21 cellular contexts compared by ENCODE assay signal in the genomic region with DNA sequence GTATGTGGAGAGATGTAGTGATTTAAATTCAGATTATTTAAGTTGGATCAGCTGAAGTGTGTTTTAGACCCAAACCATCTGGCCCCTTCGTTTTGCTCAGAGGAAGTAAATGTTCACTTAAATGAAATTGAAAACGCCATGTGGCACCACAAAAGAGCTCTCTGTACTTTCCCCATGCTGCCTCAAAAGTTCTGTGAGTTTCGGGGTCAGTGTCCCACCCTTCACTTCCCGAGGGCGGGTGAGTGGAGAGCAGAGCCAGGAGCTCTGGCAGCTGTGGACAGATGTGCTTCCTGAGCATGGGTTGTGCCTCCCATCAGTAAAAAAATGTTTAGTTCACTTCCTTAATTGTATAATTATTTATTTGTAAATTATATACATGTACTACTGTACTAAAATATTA. TPM values are rescaled to one million over a fixed set of nuclear protein-coding genes. Genes with fewer than 3 reads are reported as not detected.
A peak's percentile ranks its signal among the peaks of the same experiment; 100 is the strongest.
DNase-seq lines count a peak whose midpoint lies in the region; ATAC-seq, FAIRE-seq and TF ChIP-seq lines count a peak whose summit lies in the region.
"Had no signal": no experiment of that assay in that cellular context is flagged by ENCODE, and none has a peak within 500 bp of the region (broad histone marks: within the 10 kb centered on the region; RNA-seq: fewer than 3 reads in every experiment).

No MANE protein-coding gene starts in this region.

- peaks cover 9% of the 10 kb centered on the region in 2 donors for H3K4me1 Mint-ChIP-seq in effector memory CD8-positive, alpha-beta T cell (ENCODE audit: low read depth in 2 of 2)

- H3K36me3 ChIP-seq in osteoblast (ENCODE audit: insufficient read depth, low read length) (no peaks in the 10 kb centered on the region), gastrocnemius medialis (no peaks in the 10 kb centered on the region), upper lobe of right lung (no peaks in the 10 kb centered on the region)
- H3K36me3 ChIP-seq: BLaER1 treated with 17β-estradiol and CSF1 and Interleukin-3, amounts not matched to agents 10 nM and 100 nM; HAP-1; MG63; SJCRH30 had no signal

- H3K27ac Mint-ChIP-seq in effector memory CD8-positive, alpha-beta T cell, result no peak overlapping the region
- H3K27ac Mint-ChIP-seq: CD8-positive, alpha-beta T cell had no signal

- no peak overlapping the region for H3K4me3 Mint-ChIP-seq in effector memory CD8-positive, alpha-beta T cell
- H3K4me3 Mint-ChIP-seq: CD8-positive, alpha-beta T cell had no signal

- no peak for TF ChIP-seq CTCF in GM10266 (IDR thresholded peaks at IDR 0.05; ENCODE audit: control insufficient read depth, insufficient read depth, low read depth, missing control alignments)
- no peak for TF ChIP-seq CTCF in osteoblast (IDR thresholded peaks at IDR 0.05; ENCODE audit: extremely low read depth, low read depth, low read length)
- no peak for TF ChIP-seq CTCF in gastrocnemius medialis (IDR thresholded peaks at IDR 0.05 in 4 of 5, conservative IDR thresholded peaks at IDR 0.05 in 1 of 5)
- no peak for TF ChIP-seq CTCF in upper lobe of right lung (IDR thresholded peaks at IDR 0.05)

- no peak overlapping the region for H3K4me2 ChIP-seq in osteoblast (ENCODE audit: insufficient read depth, low read length)
- H3K4me2 ChIP-seq: A549, PC-9 had no signal

- H3K9me3 ChIP-seq in osteoblast (ENCODE audit: low read depth, low read length), result no peaks in the 10 kb centered on the region
- no peaks in the 10 kb centered on the region for H3K9me3 ChIP-seq in gastrocnemius medialis
- H3K9me3 ChIP-seq in upper lobe of right lung, result no peaks in the 10 kb centered on the region
- H3K9me3 ChIP-seq: A549; BLaER1 treated with 17β-estradiol and CSF1 and Interleukin-3, amounts not matched to agents 10 nM and 100 nM; Caco-2; HAP-1; MG63; SJCRH30 had no signal

- TF ChIP-seq POLR2A in GM12892 (IDR thresholded peaks at IDR 0.05; ENCODE audit: low read depth, low read length), result no peak
- no peak for TF ChIP-seq POLR2A in gastrocnemius medialis (IDR thresholded peaks at IDR 0.05)

- DNase-seq in GM10266 (ENCODE audit: extremely low spot score), result peak; percentile 47
- no peak for DNase-seq in GM12892 (ENCODE audit: insufficient read length)
- DNase-seq in GM19240 (ENCODE audit: insufficient read length, low spot score), result peak; percentile 54
- peak; percentile 41 for DNase-seq in osteoblast (ENCODE audit: insufficient read length, low spot score, missing footprints)
- DNase-seq in gastrocnemius medialis, result no peak
- no peak for DNase-seq in effector memory CD8-positive, alpha-beta T cell
- DNase-seq in upper lobe of right lung, result no peak
- DNase-seq: DMS79, GOT3, NCI-H446 treated with DMSO at 0.1 percent for 48 hours had no signal

- no peaks in the 10 kb centered on the region for H4K20me1 ChIP-seq in osteoblast (ENCODE audit: insufficient read depth, low read length)

- peaks cover 6 to 39% of the 10 kb centered on the region in 2 donors for H3K27me3 Mint-ChIP-seq in effector memory CD8-positive, alpha-beta T cell

- H3K4me3 ChIP-seq in osteoblast (ENCODE audit: insufficient read depth, low read length), result no peak overlapping the region
- no peak overlapping the region for H3K4me3 ChIP-seq in gastrocnemius medialis
- H3K4me3 ChIP-seq in upper lobe of right lung, result no peak overlapping the region
- H3K4me3 ChIP-seq: A549; BLaER1 treated with 17β-estradiol and CSF1 and Interleukin-3, amounts not matched to agents 10 nM and 100 nM; HAP-1; MG63; PC-9; SJCRH30 had no signal

- peak; percentile 84 for FAIRE-seq in GM12892 (lab: Jason Lieb, UNC)
- FAIRE-seq: A549 had no signal

- H2AFZ ChIP-seq in osteoblast (ENCODE audit: low read length), result no peak overlapping the region
- H2AFZ ChIP-seq: PC-9 had no signal

- H3K27me3 ChIP-seq in osteoblast (ENCODE audit: insufficient read depth, low read length), result peaks cover 46% of the 10 kb centered on the region
- H3K27me3 ChIP-seq in gastrocnemius medialis, result no peaks in the 10 kb centered on the region
- peaks cover 9% of the 10 kb centered on the region for H3K27me3 ChIP-seq in upper lobe of right lung
- H3K27me3 ChIP-seq: MG63 had no signal

- H3K36me3 Mint-ChIP-seq in effector memory CD8-positive, alpha-beta T cell (ENCODE audit: insufficient read depth), result peaks cover 7% of the 10 kb centered on the region
- H3K36me3 Mint-ChIP-seq: CD8-positive, alpha-beta T cell had no signal

- no peaks in the 10 kb centered on the region for H3K9me3 Mint-ChIP-seq in effector memory CD8-positive, alpha-beta T cell
- H3K9me3 Mint-ChIP-seq: CD8-positive, alpha-beta T cell had no signal

- intact Hi-C loops in gastrocnemius medialis (cut with DNase I; ENCODE audit: low total_unique reads) (loop anchor here (1.0 to 10.0 kb wide), 2 partner anchors 57 to 311 kb away; no protein-coding TSS in a partner anchor), upper lobe of right lung (cut with DNase I) (no loop called here)

- no peaks in the 10 kb centered on the region for H3K79me2 ChIP-seq in osteoblast (ENCODE audit: insufficient read depth, low read length)

- in situ Hi-C loops in gastrocnemius medialis (cut with MboI; ENCODE audit: low sequenced_read_pairs in 4 of 4), result no loop called here

- no peaks in the 10 kb centered on the region for H3K4me1 ChIP-seq in osteoblast (ENCODE audit: insufficient read depth, low read length)
- peaks cover 0 to 11% of the 10 kb centered on the region in 2 donors for H3K4me1 ChIP-seq in gastrocnemius medialis
- peaks cover 13% of the 10 kb centered on the region for H3K4me1 ChIP-seq in upper lobe of right lung
- H3K4me1 ChIP-seq: Caco-2, HAP-1, SJCRH30 had no signal

- ATAC-seq in gastrocnemius medialis (no peak), upper lobe of right lung (no peak)
- no peak for ATAC-seq in effector memory CD8-positive, alpha-beta T cell (replicated peaks)
- ATAC-seq: Right ventricle myocardium inferior had no signal

- H3K27ac ChIP-seq in osteoblast (ENCODE audit: low read depth, low read length), result no peak overlapping the region
- H3K27ac ChIP-seq in gastrocnemius medialis, result no peak overlapping the region
- H3K27ac ChIP-seq in upper lobe of right lung, result no peak overlapping the region
- H3K27ac ChIP-seq: A549; BLaER1 treated with 17β-estradiol and CSF1 and Interleukin-3, amounts not matched to agents 10 nM and 100 nM; PC-9; SJCRH30 had no signal

RNA-seq across cellular contexts. Expression of gene PSD2, which starts 48.4 kb away (rescaled TPM):
- not detected for polyA plus RNA-seq in GM12892 (2012; ENCODE audit: missing spikeins)
- total RNA-seq in osteoblast, result 0.29 and 0.36 TPM in 2 replicates
- under 1 TPM in 1 of 4 donors, not detected in 3; 0.10 TPM for total RNA-seq in gastrocnemius medialis
- not detected for total RNA-seq in upper lobe of right lung
- total RNA-seq: LHCN-M2, Right ventricle myocardium inferior, RPMI7951, SJCRH30 had no signal

Comparison
In these comparisons a context has a peak if more than half of its experiments do, and no peak if none do; other contexts are left out.
1. DNase-seq: peak in GM10266 (single experiment), GM19240 (single experiment) and osteoblast (single experiment); none in GM12892 (single experiment), gastrocnemius medialis (0 of 2), effector memory CD8-positive, alpha-beta T cell (0 of 3) and upper lobe of right lung (single experiment).